Comparison of ENCODE assay signal across 2 cellular contexts in the genomic region with DNA sequence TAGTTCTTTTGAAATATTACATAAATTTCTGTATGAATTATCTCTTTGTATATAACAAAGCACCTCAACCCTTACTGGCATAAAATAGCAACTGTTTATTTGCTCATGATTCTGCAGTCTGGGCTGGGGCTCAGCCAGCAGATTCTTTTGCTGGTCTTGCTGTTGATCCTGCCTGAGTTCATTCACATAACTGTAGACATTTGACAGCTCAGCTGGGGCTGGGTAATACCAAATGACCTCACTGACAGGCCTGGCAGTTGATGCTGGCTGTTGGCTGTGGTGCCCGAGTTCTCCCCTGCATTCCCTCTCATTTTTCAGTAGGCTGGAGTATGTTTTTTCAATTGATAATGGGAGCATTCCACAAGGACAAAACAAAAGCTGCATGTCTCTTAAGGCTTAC.
TF ChIP-seq lines count a peak whose summit lies in the region.

No MANE protein-coding gene starts in this region.

TF ChIP-seq in SK-N-SH treated with all-trans-retinoic acid at 6 μM for 48 hours, 23 proteins besides CTCF, POLR2A, EP300 and RAD21 (continued from another document):
- TF ChIP-seq, protein P1, sequence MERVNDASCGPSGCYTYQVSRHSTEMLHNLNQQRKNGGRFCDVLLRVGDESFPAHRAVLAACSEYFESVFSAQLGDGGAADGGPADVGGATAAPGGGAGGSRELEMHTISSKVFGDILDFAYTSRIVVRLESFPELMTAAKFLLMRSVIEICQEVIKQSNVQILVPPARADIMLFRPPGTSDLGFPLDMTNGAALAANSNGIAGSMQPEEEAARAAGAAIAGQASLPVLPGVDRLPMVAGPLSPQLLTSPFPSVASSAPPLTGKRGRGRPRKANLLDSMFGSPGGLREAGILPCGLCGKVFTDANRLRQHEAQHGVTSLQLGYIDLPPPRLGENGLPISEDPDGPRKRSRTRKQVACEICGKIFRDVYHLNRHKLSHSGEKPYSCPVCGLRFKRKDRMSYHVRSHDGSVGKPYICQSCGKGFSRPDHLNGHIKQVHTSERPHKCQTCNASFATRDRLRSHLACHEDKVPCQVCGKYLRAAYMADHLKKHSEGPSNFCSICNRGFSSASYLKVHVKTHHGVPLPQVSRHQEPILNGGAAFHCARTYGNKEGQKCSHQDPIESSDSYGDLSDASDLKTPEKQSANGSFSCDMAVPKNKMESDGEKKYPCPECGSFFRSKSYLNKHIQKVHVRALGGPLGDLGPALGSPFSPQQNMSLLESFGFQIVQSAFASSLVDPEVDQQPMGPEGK (CRISPR knock-in tag; IDR thresholded peaks at IDR 0.05; ENCODE audit: borderline replicate concordance) = no peak
- TF ChIP-seq ZNF8 (CRISPR knock-in tag; IDR thresholded peaks at IDR 0.05) (no peak), ZFP30 (CRISPR knock-in tag; IDR thresholded peaks at IDR 0.05) (no peak), RARB (CRISPR knock-in tag; IDR thresholded peaks at IDR 0.05) (no peak), BACH2 (CRISPR knock-in tag; IDR thresholded peaks at IDR 0.05; ENCODE audit: borderline replicate concordance) (no peak), ISL1 (CRISPR knock-in tag; IDR thresholded peaks at IDR 0.05) (peak; percentile 79), GLIS3 (CRISPR knock-in tag; IDR thresholded peaks at IDR 0.05) (no peak), PPARA (CRISPR knock-in tag; IDR thresholded peaks at IDR 0.05; ENCODE audit: borderline replicate concordance) (no peak)
- TF ChIP-seq, protein P2, sequence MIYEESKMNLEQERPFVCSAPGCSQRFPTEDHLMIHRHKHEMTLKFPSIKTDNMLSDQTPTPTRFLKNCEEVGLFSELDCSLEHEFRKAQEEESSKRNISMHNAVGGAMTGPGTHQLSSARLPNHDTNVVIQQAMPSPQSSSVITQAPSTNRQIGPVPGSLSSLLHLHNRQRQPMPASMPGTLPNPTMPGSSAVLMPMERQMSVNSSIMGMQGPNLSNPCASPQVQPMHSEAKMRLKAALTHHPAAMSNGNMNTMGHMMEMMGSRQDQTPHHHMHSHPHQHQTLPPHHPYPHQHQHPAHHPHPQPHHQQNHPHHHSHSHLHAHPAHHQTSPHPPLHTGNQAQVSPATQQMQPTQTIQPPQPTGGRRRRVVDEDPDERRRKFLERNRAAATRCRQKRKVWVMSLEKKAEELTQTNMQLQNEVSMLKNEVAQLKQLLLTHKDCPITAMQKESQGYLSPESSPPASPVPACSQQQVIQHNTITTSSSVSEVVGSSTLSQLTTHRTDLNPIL (CRISPR knock-in tag; IDR thresholded peaks at IDR 0.05; ENCODE audit: low read depth) = peak; percentile 82; the same call in 1 of the 2 replicates
- TF ChIP-seq, protein P3, sequence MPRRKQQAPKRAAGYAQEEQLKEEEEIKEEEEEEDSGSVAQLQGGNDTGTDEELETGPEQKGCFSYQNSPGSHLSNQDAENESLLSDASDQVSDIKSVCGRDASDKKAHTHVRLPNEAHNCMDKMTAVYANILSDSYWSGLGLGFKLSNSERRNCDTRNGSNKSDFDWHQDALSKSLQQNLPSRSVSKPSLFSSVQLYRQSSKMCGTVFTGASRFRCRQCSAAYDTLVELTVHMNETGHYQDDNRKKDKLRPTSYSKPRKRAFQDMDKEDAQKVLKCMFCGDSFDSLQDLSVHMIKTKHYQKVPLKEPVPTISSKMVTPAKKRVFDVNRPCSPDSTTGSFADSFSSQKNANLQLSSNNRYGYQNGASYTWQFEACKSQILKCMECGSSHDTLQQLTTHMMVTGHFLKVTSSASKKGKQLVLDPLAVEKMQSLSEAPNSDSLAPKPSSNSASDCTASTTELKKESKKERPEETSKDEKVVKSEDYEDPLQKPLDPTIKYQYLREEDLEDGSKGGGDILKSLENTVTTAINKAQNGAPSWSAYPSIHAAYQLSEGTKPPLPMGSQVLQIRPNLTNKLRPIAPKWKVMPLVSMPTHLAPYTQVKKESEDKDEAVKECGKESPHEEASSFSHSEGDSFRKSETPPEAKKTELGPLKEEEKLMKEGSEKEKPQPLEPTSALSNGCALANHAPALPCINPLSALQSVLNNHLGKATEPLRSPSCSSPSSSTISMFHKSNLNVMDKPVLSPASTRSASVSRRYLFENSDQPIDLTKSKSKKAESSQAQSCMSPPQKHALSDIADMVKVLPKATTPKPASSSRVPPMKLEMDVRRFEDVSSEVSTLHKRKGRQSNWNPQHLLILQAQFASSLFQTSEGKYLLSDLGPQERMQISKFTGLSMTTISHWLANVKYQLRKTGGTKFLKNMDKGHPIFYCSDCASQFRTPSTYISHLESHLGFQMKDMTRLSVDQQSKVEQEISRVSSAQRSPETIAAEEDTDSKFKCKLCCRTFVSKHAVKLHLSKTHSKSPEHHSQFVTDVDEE (CRISPR knock-in tag; IDR thresholded peaks at IDR 0.05) = peak; percentile 43; the same call in 1 of the 2 replicates

TF ChIP-seq in SK-N-SH, 30 proteins besides CTCF, POLR2A, EP300 and RAD21 (continued from another document):
- TF ChIP-seq, protein P4, sequence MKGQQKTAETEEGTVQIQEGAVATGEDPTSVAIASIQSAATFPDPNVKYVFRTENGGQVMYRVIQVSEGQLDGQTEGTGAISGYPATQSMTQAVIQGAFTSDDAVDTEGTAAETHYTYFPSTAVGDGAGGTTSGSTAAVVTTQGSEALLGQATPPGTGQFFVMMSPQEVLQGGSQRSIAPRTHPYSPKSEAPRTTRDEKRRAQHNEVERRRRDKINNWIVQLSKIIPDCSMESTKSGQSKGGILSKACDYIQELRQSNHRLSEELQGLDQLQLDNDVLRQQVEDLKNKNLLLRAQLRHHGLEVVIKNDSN (IDR thresholded peaks at IDR 0.05; ENCODE audit: borderline replicate concordance, low read depth) = no peak
